ENCODE assay signal across 1 cellular context in genomic region chrX:123093792-123094191, GRCh38.
TF ChIP-seq lines count a peak whose summit lies in the region.

No MANE protein-coding gene starts in this region.

TF ChIP-seq in HepG2, 621 proteins besides CTCF, POLR2A, EP300 and RAD21 (continued from another document):
- 0 out of 2 replicates have a peak, but pooled peaks have one; percentile 21 for TF ChIP-seq HOMEZ (CRISPR knock-in tag; IDR thresholded peaks at IDR 0.05; ENCODE audit: low read depth)
- TF ChIP-seq CEBPG (CRISPR knock-in tag; IDR thresholded peaks at IDR 0.05): 0 out of 2 replicates have a peak, but pooled peaks have one; percentile 9
- no peak for TF ChIP-seq SOX13 (IDR thresholded peaks at IDR 0.05)
- TF ChIP-seq SOX13 (CRISPR knock-in tag; conservative IDR thresholded peaks at IDR 0.05 in 1 of 2, IDR thresholded peaks at IDR 0.05 in 1 of 2): peak in 1 of 2 experiments; percentile 72; a peak in 2 of 4 replicates
- TF ChIP-seq ARID5B (CRISPR knock-in tag; IDR thresholded peaks at IDR 0.05): peak; percentile 70
- TF ChIP-seq ZFP37 (CRISPR knock-in tag; IDR thresholded peaks at IDR 0.05; ENCODE audit: borderline replicate concordance): no peak
